Comparison of ENCODE assay signal across 21 cellular contexts in the genomic region with DNA sequence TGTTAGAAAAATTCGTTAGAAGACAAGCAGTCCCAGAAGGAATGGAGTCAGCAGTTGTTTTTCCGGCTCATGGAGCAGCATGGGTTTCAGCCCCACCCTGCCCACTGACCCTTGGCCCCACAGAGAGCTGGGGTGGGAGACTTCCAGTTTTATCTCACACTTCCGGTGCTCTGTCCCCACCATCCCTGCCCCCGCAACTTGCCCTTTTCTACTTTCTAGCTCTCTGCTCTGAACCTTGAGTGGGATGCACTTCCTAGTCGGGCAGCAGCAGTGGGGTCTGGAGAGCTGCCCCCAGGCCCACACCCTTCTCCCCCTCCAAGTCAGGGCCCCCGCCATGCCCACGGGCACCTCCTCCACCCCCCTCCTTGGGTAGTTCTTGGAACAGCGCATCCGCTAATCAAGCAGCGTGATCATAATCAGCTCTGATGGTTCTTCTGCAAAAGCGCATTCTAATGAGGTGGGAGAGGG.
DNase-seq lines count a peak whose midpoint lies in the region; ATAC-seq and TF ChIP-seq lines count a peak whose summit lies in the region.
"Had no signal": no experiment of that assay in that cellular context is flagged by ENCODE, and none has a peak within 500 bp of the region (broad histone marks: within the 10 kb centered on the region; RNA-seq: fewer than 3 reads in every experiment).

No MANE protein-coding gene starts in this region.

- no peak for TF ChIP-seq RAD21 in SK-N-SH (IDR thresholded peaks at IDR 0.05; ENCODE audit: low read length)

- TF ChIP-seq POLR2A in uterus (IDR thresholded peaks at IDR 0.05) = no peak

- POLR2A ChIA-PET in SK-N-SH (lab: Yijun Ruan, JAX) = interaction anchor here (0.6 to 1.3 kb wide), 5 partner anchors 32 to 74 kb away, joined by 3 to 5 read pairs (median 4); no protein-coding TSS in a partner anchor

- no peaks in the 10 kb centered on the region for H3K79me2 ChIP-seq in SK-N-SH (ENCODE audit: insufficient read depth)

- H3K27me3 ChIP-seq in SK-N-SH (ENCODE audit: insufficient read depth) (peaks cover 6% of the 10 kb centered on the region; the same call in 1 of the 2 replicates), colonic mucosa (no peaks in the 10 kb centered on the region), uterus (no peaks in the 10 kb centered on the region)
- H3K27me3 ChIP-seq: cardiac muscle cell, tibial nerve had no signal

- peaks cover 11% of the 10 kb centered on the region for H3K27me3 Mint-ChIP-seq in type B pancreatic cell

- intact Hi-C loops in colonic mucosa (cut with DNase I) = no loop called here
- intact Hi-C loops in mucosa of descending colon (cut with DNase I, micrococcal nuclease) = no loop called here
- intact Hi-C loops in uterus (cut with DNase I; ENCODE audit: low total_unique reads) = no loop called here

- H3K4me3 Mint-ChIP-seq in type B pancreatic cell = peak overlapping the region; percentile 74
- H3K4me3 Mint-ChIP-seq: activated naive CD4-positive, alpha-beta T cell treated with anti-CD3 and anti-CD28 coated beads, Interleukin-2, amount 10 ng/mL, durations not matched to agents 7 days and 5 days; dendritic cell treated with granulocyte-macrophage colony-stimulating factor and Interleukin-4, amounts not matched to agents 40 ng/mL and 50 ng/mL, for 4 days; stimulated activated naive CD8-positive, alpha-beta T cell treated with anti-CD3 and anti-CD28 coated beads, Interleukin-15, amount 100 ng/mL, for 72 hours had no signal

- H3K9me3 ChIP-seq in SK-N-SH (no peaks in the 10 kb centered on the region), colonic mucosa (no peaks in the 10 kb centered on the region), mucosa of descending colon (no peaks in the 10 kb centered on the region), uterus (no peaks in the 10 kb centered on the region)
- H3K9me3 ChIP-seq: tibial nerve had no signal

- H3K27ac Mint-ChIP-seq in type B pancreatic cell = peak overlapping the region; percentile 80
- H3K27ac Mint-ChIP-seq: activated naive CD4-positive, alpha-beta T cell treated with anti-CD3 and anti-CD28 coated beads, Interleukin-2, amount 10 ng/mL, durations not matched to agents 7 days and 5 days; dendritic cell treated with granulocyte-macrophage colony-stimulating factor and Interleukin-4, amounts not matched to agents 40 ng/mL and 50 ng/mL, for 4 days; stimulated activated naive CD8-positive, alpha-beta T cell treated with anti-CD3 and anti-CD28 coated beads, Interleukin-15, amount 100 ng/mL, for 72 hours had no signal

- H3K4me1 ChIP-seq in SK-N-SH (ENCODE audit: control insufficient read depth in 1 of 2, insufficient read depth in 2 of 2, low read depth in 1 of 2, low read length in 1 of 2) = peaks cover 0 to 56% of the 10 kb centered on the region in 2 experiments; a peak in 1 of 4 replicates
- H3K4me1 ChIP-seq in colonic mucosa = no peaks in the 10 kb centered on the region
- H3K4me1 ChIP-seq in mucosa of descending colon (ENCODE audit: low read depth) = peaks cover 18% of the 10 kb centered on the region
- H3K4me1 ChIP-seq in uterus = no peaks in the 10 kb centered on the region

- H3K27ac ChIP-seq in SK-N-SH (ENCODE audit: low read depth in 2 of 2, low read length in 1 of 2) = peak overlapping the region in 1 of 2 experiments; percentile 85; a peak in 2 of 4 replicates
- H3K27ac ChIP-seq in colonic mucosa = no peak overlapping the region
- H3K27ac ChIP-seq in uterus = no peak overlapping the region
- H3K27ac ChIP-seq: cardiac muscle cell, tibial nerve had no signal

- no peaks in the 10 kb centered on the region for H3K9me2 ChIP-seq in SK-N-SH

- DNase-seq in SK-N-SH (peak; percentile 54), colonic mucosa (peak; percentile 54), mucosa of descending colon (peak in 2 of 3 donors; percentile 45 to 56), type B pancreatic cell (ENCODE audit: extremely low spot score, unreplicated experiment) (no peak), uterus (no peak), EL (no peak)
- DNase-seq: 8988T; activated CD4-positive, alpha-beta T cell treated with anti-CD3 and anti-CD28 coated beads for 48 hours; activated naive CD4-positive, alpha-beta T cell treated with anti-CD3 and anti-CD28 coated beads, Interleukin-2, amount 10 ng/mL, durations not matched to agents 7 days and 5 days; activated T-cell treated with anti-CD3 and anti-CD28 coated beads, Interleukin-2, amount 50 U/mL, for 48 hours; DND-41; left ventricle myocardium superior; NCI-H1417 treated with DMSO at 0.1 percent for 48 hours; NCI-H524 treated with DMSO at 0.1 percent for 48 hours; RPMI8226; stimulated activated naive CD8-positive, alpha-beta T cell treated with anti-CD3 and anti-CD28 coated beads, Interleukin-15, amount 100 ng/mL, for 72 hours had no signal

- peaks cover 15% of the 10 kb centered on the region for H3K4me1 Mint-ChIP-seq in type B pancreatic cell (ENCODE audit: unreplicated experiment)
- H3K4me1 Mint-ChIP-seq: activated naive CD4-positive, alpha-beta T cell treated with anti-CD3 and anti-CD28 coated beads, Interleukin-2, amount 10 ng/mL, durations not matched to agents 7 days and 5 days; stimulated activated naive CD8-positive, alpha-beta T cell treated with anti-CD3 and anti-CD28 coated beads, Interleukin-15, amount 100 ng/mL, for 72 hours had no signal

- H4K20me1 ChIP-seq in SK-N-SH (ENCODE audit: insufficient read depth) = no peaks in the 10 kb centered on the region

- no peaks in the 10 kb centered on the region for H3K36me3 Mint-ChIP-seq in type B pancreatic cell
- H3K36me3 Mint-ChIP-seq: activated naive CD4-positive, alpha-beta T cell treated with anti-CD3 and anti-CD28 coated beads, Interleukin-2, amount 10 ng/mL, durations not matched to agents 7 days and 5 days had no signal

- H3K9ac ChIP-seq in SK-N-SH (no peak overlapping the region), colonic mucosa (ENCODE audit: low read depth in 2 of 2, low read length in 2 of 2) (peak overlapping the region in 1 of 2 donors; percentile 12)

- no peak overlapping the region for H3K4me2 ChIP-seq in SK-N-SH

- CTCF ChIA-PET in SK-N-SH (lab: Yijun Ruan, JAX) = interaction anchor here (1.0 to 10.5 kb wide), 9 partner anchors 9 to 435 kb away, joined by 3 to 108 read pairs (median 4); no protein-coding TSS in a partner anchor

- H3K36me3 ChIP-seq in SK-N-SH (replicated peaks in 1 of 2; ENCODE audit: control insufficient read depth in 1 of 2, insufficient read depth in 2 of 2, low read length in 1 of 2) = no peaks in the 10 kb centered on the region
- no peaks in the 10 kb centered on the region for H3K36me3 ChIP-seq in colonic mucosa
- no peaks in the 10 kb centered on the region for H3K36me3 ChIP-seq in mucosa of descending colon (ENCODE audit: low read depth)
- H3K36me3 ChIP-seq in uterus = no peaks in the 10 kb centered on the region
- H3K36me3 ChIP-seq: cardiac muscle cell, tibial nerve had no signal

- no peaks in the 10 kb centered on the region for H3F3A ChIP-seq in SK-N-SH (replicated peaks; ENCODE audit: insufficient read depth)

- 36% methylated on average over 10 of the region's 11 CpGs for WGBS in SK-N-SH (ENCODE audit: low lambda C conversion rate)

- no peak for ATAC-seq in SK-N-SH treated with all-trans-retinoic acid at 6 μM for 48 hours
- ATAC-seq in mucosa of descending colon = peak; percentile 48
- no peak for ATAC-seq in HG03439 (IDR thresholded peaks at IDR 0.05; ENCODE audit: unreplicated experiment)
- ATAC-seq: stimulated activated naive CD8-positive, alpha-beta T cell treated with anti-CD3 and anti-CD28 coated beads, Interleukin-15, amount 100 ng/mL, for 72 hours had no signal

- TF ChIP-seq CTCF in SK-N-SH (IDR thresholded peaks at IDR 0.05) (no peak), colonic mucosa (IDR thresholded peaks at IDR 0.05) (no peak), mucosa of descending colon (IDR thresholded peaks at IDR 0.05) (no peak), type B pancreatic cell (conservative IDR thresholded peaks at IDR 0.05) (no peak), uterus (IDR thresholded peaks at IDR 0.05) (no peak)

- TF ChIP-seq EP300 in SK-N-SH (IDR thresholded peaks at IDR 0.05; ENCODE audit: borderline replicate concordance in 1 of 2, low read depth in 1 of 2, low read length in 1 of 2) = no peak

- H3K9me3 Mint-ChIP-seq in type B pancreatic cell = no peaks in the 10 kb centered on the region
- H3K9me3 Mint-ChIP-seq: activated naive CD4-positive, alpha-beta T cell treated with anti-CD3 and anti-CD28 coated beads, Interleukin-2, amount 10 ng/mL, durations not matched to agents 7 days and 5 days; dendritic cell treated with granulocyte-macrophage colony-stimulating factor and Interleukin-4, amounts not matched to agents 40 ng/mL and 50 ng/mL, for 4 days; stimulated activated naive CD8-positive, alpha-beta T cell treated with anti-CD3 and anti-CD28 coated beads, Interleukin-15, amount 100 ng/mL, for 72 hours had no signal

- no peak overlapping the region for H2AFZ ChIP-seq in SK-N-SH (ENCODE audit: low read depth)

- H3K4me3 ChIP-seq in SK-N-SH (ENCODE audit: low read depth in 2 of 2, low read length in 1 of 2) (no peak overlapping the region), colonic mucosa (no peak overlapping the region), mucosa of descending colon (no peak overlapping the region), uterus (no peak overlapping the region)
- H3K4me3 ChIP-seq: cardiac muscle cell, tibial nerve had no signal

TF ChIP-seq in SK-N-SH, 30 proteins besides CTCF, POLR2A, EP300 and RAD21:
- TF ChIP-seq GATA2 (CRISPR knock-in tag; IDR thresholded peaks at IDR 0.05) (peak; percentile 72; the same call in 1 of the 2 replicates), MEF2A (IDR thresholded peaks at IDR 0.05; ENCODE audit: borderline replicate concordance, low read depth) (no peak), FOXJ3 (CRISPR knock-in tag; IDR thresholded peaks at IDR 0.05) (no peak)
TF ChIP-seq in SK-N-SH: peak in this region for 1.

TF ChIP-seq in SK-N-SH treated with all-trans-retinoic acid at 6 μM for 48 hours, 23 proteins besides CTCF, POLR2A, EP300 and RAD21 (continues in another document):
- TF ChIP-seq ZNF8 (CRISPR knock-in tag; IDR thresholded peaks at IDR 0.05) = no peak
- TF ChIP-seq, protein P1, sequence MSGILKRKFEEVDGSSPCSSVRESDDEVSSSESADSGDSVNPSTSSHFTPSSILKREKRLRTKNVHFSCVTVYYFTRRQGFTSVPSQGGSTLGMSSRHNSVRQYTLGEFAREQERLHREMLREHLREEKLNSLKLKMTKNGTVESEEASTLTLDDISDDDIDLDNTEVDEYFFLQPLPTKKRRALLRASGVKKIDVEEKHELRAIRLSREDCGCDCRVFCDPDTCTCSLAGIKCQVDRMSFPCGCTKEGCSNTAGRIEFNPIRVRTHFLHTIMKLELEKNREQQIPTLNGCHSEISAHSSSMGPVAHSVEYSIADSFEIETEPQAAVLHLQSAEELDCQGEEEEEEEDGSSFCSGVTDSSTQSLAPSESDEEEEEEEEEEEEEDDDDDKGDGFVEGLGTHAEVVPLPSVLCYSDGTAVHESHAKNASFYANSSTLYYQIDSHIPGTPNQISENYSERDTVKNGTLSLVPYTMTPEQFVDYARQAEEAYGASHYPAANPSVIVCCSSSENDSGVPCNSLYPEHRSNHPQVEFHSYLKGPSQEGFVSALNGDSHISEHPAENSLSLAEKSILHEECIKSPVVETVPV (CRISPR knock-in tag; IDR thresholded peaks at IDR 0.05) = no peak
- TF ChIP-seq ESRRG (CRISPR knock-in tag; IDR thresholded peaks at IDR 0.05) = no peak
- no peak for TF ChIP-seq ZFP30 (CRISPR knock-in tag; IDR thresholded peaks at IDR 0.05)

Comparison
In these comparisons a context has a peak if more than half of its experiments do, and no peak if none do; other contexts are left out.
1. DNase-seq: peak in SK-N-SH (single experiment), colonic mucosa (single experiment) and mucosa of descending colon (2 of 3); none in type B pancreatic cell (single experiment), uterus (0 of 2) and EL (single experiment).